In genomic region chr6:13012977-13013680, GRCh38 we compare ENCODE assay signal across 8 cellular contexts.
DNase-seq lines count a peak whose midpoint lies in the region; ATAC-seq and TF ChIP-seq lines count a peak whose summit lies in the region.

No MANE protein-coding gene starts in this region.

- 5% methylated on average over 20 of the region's 21 CpGs for WGBS in right lobe of liver (ENCODE audit: insufficient coverage, low coverage, low lambda C conversion rate, missing lambda C conversion rate)
- 5 to 10% methylated on average over 20 to 21 of the region's 21 CpGs for WGBS in testis, 2 donors

- peaks cover 34% of the 10 kb centered on the region for H3K27me3 Mint-ChIP-seq in activated naive CD4-positive, alpha-beta T cell treated with anti-CD3 and anti-CD28 coated beads, Interleukin-2, amount 50 U/mL, for 24 hours

- no peaks in the 10 kb centered on the region for H3K9me3 Mint-ChIP-seq in activated naive CD4-positive, alpha-beta T cell treated with anti-CD3 and anti-CD28 coated beads, Interleukin-2, amount 50 U/mL, for 24 hours

- no peaks in the 10 kb centered on the region for H3K36me3 Mint-ChIP-seq in activated naive CD4-positive, alpha-beta T cell treated with anti-CD3 and anti-CD28 coated beads, Interleukin-2, amount 50 U/mL, for 24 hours

- H3K4me1 ChIP-seq in right lobe of liver (peaks cover 0 to 7% (median 0%) of the 10 kb centered on the region in 4 donors), testis (no peaks in the 10 kb centered on the region)

- no peak for TF ChIP-seq POLR2A in right lobe of liver (IDR thresholded peaks at IDR 0.05)
- no peak for TF ChIP-seq POLR2A in testis (IDR thresholded peaks at IDR 0.05)

- TF ChIP-seq CTCF in brain microvascular endothelial cell (IDR thresholded peaks at IDR 0.05; ENCODE audit: low read depth, low read length, missing control alignments) (no peak), right lobe of liver (IDR thresholded peaks at IDR 0.05) (no peak), testis (IDR thresholded peaks at IDR 0.05) (no peak)

- H3K4me3 Mint-ChIP-seq in activated naive CD4-positive, alpha-beta T cell treated with anti-CD3 and anti-CD28 coated beads, Interleukin-2, amount 50 U/mL, for 24 hours, result peak overlapping the region; percentile 68

- H3K4me1 Mint-ChIP-seq in activated naive CD4-positive, alpha-beta T cell treated with anti-CD3 and anti-CD28 coated beads, Interleukin-2, amount 50 U/mL, for 24 hours, result peaks cover 6% of the 10 kb centered on the region

- ATAC-seq in right lobe of liver, result peak; percentile 21 to 44 (median 26)
- ATAC-seq in HG02840 (IDR thresholded peaks at IDR 0.05; ENCODE audit: low FRiP score, unreplicated experiment), result no peak
- no peak for ATAC-seq in GM19328 (IDR thresholded peaks at IDR 0.05; ENCODE audit: unreplicated experiment)

- H3K27ac ChIP-seq in brain microvascular endothelial cell (no peak overlapping the region), right lobe of liver (no peak overlapping the region), testis (no peak overlapping the region)

- no peak overlapping the region for H3K27ac Mint-ChIP-seq in activated naive CD4-positive, alpha-beta T cell treated with anti-CD3 and anti-CD28 coated beads, Interleukin-2, amount 50 U/mL, for 24 hours

- no peaks in the 10 kb centered on the region for H3K36me3 ChIP-seq in brain microvascular endothelial cell (replicated peaks)
- no peaks in the 10 kb centered on the region for H3K36me3 ChIP-seq in right lobe of liver
- H3K36me3 ChIP-seq in testis (ENCODE audit: low read depth, missing control alignments), result no peaks in the 10 kb centered on the region

- H3K9me3 ChIP-seq in right lobe of liver, result no peaks in the 10 kb centered on the region
- H3K9me3 ChIP-seq in testis, result no peaks in the 10 kb centered on the region

- intact Hi-C loops in right lobe of liver (cut with DNase I), result no loop called here
- intact Hi-C loops in testis (cut with DNase I; ENCODE audit: low total_unique reads), result no loop called here

- no peak for DNase-seq in activated naive CD4-positive, alpha-beta T cell treated with Interleukin-2 at 50 U/mL for 16 hours
- DNase-seq in brain microvascular endothelial cell, result no peak
- DNase-seq in right lobe of liver, result peak in 1 of 3 donors; percentile 26
- peak; percentile 40 for DNase-seq in testis
- DNase-seq in RKO (ENCODE audit: low spot score), result no peak

- H3K27me3 ChIP-seq in brain microvascular endothelial cell (replicated peaks) (peaks cover 37% of the 10 kb centered on the region), right lobe of liver (peaks cover 0 to 12% of the 10 kb centered on the region in 2 donors), testis (no peaks in the 10 kb centered on the region)

- in situ Hi-C loops in brain microvascular endothelial cell (cut with HindIII; ENCODE audit: low pct_ligation_motif_present, low sequenced_read_pairs), result no loop called here

- peak overlapping the region; percentile 35 for H3K4me3 ChIP-seq in brain microvascular endothelial cell (ENCODE audit: low read depth, low read length)
- H3K4me3 ChIP-seq in right lobe of liver, result peak overlapping the region; percentile 14 to 42 (median 19)
- peak overlapping the region; percentile 51 to 64 for H3K4me3 ChIP-seq in testis

Comparison
In these comparisons a context has a peak if more than half of its experiments do, and no peak if none do; other contexts are left out.
1. ATAC-seq: peak in right lobe of liver (4 of 4); none in HG02840 (single experiment) and GM19328 (single experiment).
2. Peak in every context shown above with its lines, with median percentiles within 50 percentile points of each other: H3K4me3 ChIP-seq.